ENCODE assay signal across 1 cellular context in genomic region chr1:156664046-156664948, GRCh38.
TF ChIP-seq lines count a peak whose summit lies in the region.

No MANE protein-coding gene starts in this region.

TF ChIP-seq in HCT116, 20 proteins besides CTCF, POLR2A, EP300 and RAD21 (continued from another document):
- TF ChIP-seq REST (IDR thresholded peaks at IDR 0.05; ENCODE audit: low read depth), result no peak
